Comparison of ENCODE assay signal across 13 cellular contexts in genomic region chr1:235008239-235008638, GRCh38.
DNase-seq lines count a peak whose midpoint lies in the region; ATAC-seq, FAIRE-seq and TF ChIP-seq lines count a peak whose summit lies in the region.
"Had no signal": no experiment of that assay in that cellular context is flagged by ENCODE, and none has a peak within 500 bp of the region (broad histone marks: within the 10 kb centered on the region; RNA-seq: fewer than 3 reads in every experiment).

No MANE protein-coding gene starts in this region.

- peaks cover 5 to 11% of the 10 kb centered on the region in 2 donors for H3K36me3 Mint-ChIP-seq in CD14-positive monocyte
- no peaks in the 10 kb centered on the region for H3K36me3 Mint-ChIP-seq in activated naive CD8-positive, alpha-beta T cell

- no peak for TF ChIP-seq CTCF in CD14-positive monocyte (IDR thresholded peaks at IDR 0.05)

- H3K27me3 Mint-ChIP-seq in CD14-positive monocyte (ENCODE audit: low read depth in 3 of 3): peaks cover 0 to 2% (median 0%) of the 10 kb centered on the region in 3 donors
- H3K27me3 Mint-ChIP-seq in activated naive CD8-positive, alpha-beta T cell: no peaks in the 10 kb centered on the region

- H3K27ac Mint-ChIP-seq in CD14-positive monocyte: peak overlapping the region in 4 of 7 donors; percentile 25 to 85 (median 67)
- peak overlapping the region; percentile 84 for H3K27ac Mint-ChIP-seq in activated naive CD8-positive, alpha-beta T cell

- FAIRE-seq in GM12892 (lab: Jason Lieb, UNC): peak; percentile 56

- H3K4me1 Mint-ChIP-seq in CD14-positive monocyte: peaks cover 69% of the 10 kb centered on the region
- peaks cover 73% of the 10 kb centered on the region for H3K4me1 Mint-ChIP-seq in activated naive CD8-positive, alpha-beta T cell (ENCODE audit: low read depth)

- intact Hi-C loops in CD14-positive monocyte (cut with micrococcal nuclease): no loop called here

- ATAC-seq in GM18858 (IDR thresholded peaks at IDR 0.05; ENCODE audit: unreplicated experiment): no peak

- DNase-seq in CD14-positive monocyte (ENCODE audit: low spot score): no peak
- no peak for DNase-seq in GM12892 (ENCODE audit: insufficient read length)
- peak; percentile 66 for DNase-seq in glomerular endothelial cell (ENCODE audit: extremely low read depth, low read depth, low spot score)
- no peak for DNase-seq in T1000 (lab: John Stamatoyannopoulos, UW)
- DNase-seq in NCI-H748 (lab: John Stamatoyannopoulos, UW; ENCODE audit: unreplicated experiment): no peak
- DNase-seq in SIG-M5 (lab: John Stamatoyannopoulos, UW): no peak
- DNase-seq: activated gamma-delta T cell treated with Interleukin-2 at 50 U/mL for 16 hours; DMS 273 treated with DMSO at 0.1 percent for 48 hours; hypothalamus; NCI-H1694 treated with DMSO at 0.1 percent for 48 hours; stimulated activated CD4-positive, alpha-beta T cell treated with anti-CD3 and anti-CD28 coated beads, Interleukin-4, amount 100 ng/mL, for 24 hours had no signal

- no peak for TF ChIP-seq POLR2A in GM12892 (IDR thresholded peaks at IDR 0.05; ENCODE audit: low read depth, low read length)

- H3K4me3 Mint-ChIP-seq in CD14-positive monocyte: no peak overlapping the region
- H3K4me3 Mint-ChIP-seq in activated naive CD8-positive, alpha-beta T cell: peak overlapping the region; percentile 53

- H3K9me3 Mint-ChIP-seq in CD14-positive monocyte: peaks cover 0 to 5% (median 3%) of the 10 kb centered on the region in 7 donors
- H3K9me3 Mint-ChIP-seq in activated naive CD8-positive, alpha-beta T cell (ENCODE audit: low read depth): no peaks in the 10 kb centered on the region
